Comparison of ENCODE assay signal across 8 cellular contexts in the genomic region with DNA sequence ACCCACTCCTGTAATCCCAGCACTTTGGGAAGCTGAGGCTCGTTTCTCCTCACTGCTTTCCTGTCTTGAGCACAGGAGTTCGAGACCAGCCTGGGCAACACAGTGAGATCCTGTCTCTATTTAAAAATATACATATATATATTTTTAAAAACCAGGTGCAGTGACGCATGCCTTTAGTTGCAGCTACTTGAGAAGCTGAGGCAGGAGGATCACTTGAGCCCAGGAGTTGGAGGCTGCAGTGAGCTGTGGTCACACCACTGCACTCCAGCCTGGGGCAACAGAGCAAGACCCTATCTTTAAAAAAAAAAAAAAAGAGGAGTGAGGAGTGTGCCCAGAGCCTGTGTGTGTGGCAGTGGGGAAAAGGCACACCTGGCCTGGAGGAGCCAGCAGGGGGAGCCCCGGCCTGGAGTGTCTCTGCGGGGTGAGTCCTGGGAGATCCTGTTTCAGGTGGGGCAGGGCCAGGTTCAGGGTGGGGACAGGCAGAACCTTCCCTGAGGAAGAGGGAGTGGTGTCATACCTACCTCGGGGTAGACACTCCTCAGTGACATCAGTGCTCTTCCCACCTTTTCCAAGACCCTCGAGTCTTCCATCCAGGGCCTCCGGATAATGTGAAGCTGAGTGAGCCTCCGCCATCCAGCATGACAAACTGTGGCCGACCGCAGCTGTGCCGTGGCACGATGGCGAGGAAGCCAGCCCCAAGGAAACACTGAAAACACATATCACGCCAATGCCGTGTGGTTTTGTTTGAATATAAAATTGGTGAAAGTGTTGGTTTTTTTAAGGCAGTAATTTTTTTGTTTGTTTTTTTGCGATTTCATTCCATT. TPM values are rescaled to one million over a fixed set of nuclear protein-coding genes. Genes with fewer than 3 reads are reported as not detected.
DNase-seq lines count a peak whose midpoint lies in the region; ATAC-seq and TF ChIP-seq lines count a peak whose summit lies in the region.

No MANE protein-coding gene starts in this region.

- no peak overlapping the region for H2BK120ac ChIP-seq in mesenchymal stem cell (ENCODE audit: low read depth, low read length)

- H3K27me3 ChIP-seq in H7 (ENCODE audit: control insufficient read depth, insufficient read depth, low read length) (no peaks in the 10 kb centered on the region), colonic mucosa (no peaks in the 10 kb centered on the region), mesenchymal stem cell (ENCODE audit: control insufficient read depth in 1 of 2, insufficient read depth in 1 of 2, low read length in 2 of 2) (no peaks in the 10 kb centered on the region)
- no peaks in the 10 kb centered on the region for H3K27me3 ChIP-seq in naive thymus-derived CD4-positive, alpha-beta T cell (ENCODE audit: control insufficient read depth in 2 of 2, insufficient read depth in 2 of 2, low read length in 2 of 2)

- CTCF ChIA-PET in AG04449 (lab: Yijun Ruan, JAX) = interaction anchor here (0.8 to 1.7 kb wide), 5 partner anchors 8 to 51 kb away, joined by 3 to 5 read pairs (median 3); a partner anchor contains a TSS
- CTCF ChIA-PET in naive thymus-derived CD4-positive, alpha-beta T cell (lab: Charles Lee) = interaction anchor here (0.6 to 2.6 kb wide), 17 partner anchors 12 to 540 kb away, joined by 3 to 21 read pairs (median 4); a partner anchor contains a TSS

- H3K79me1 ChIP-seq in mesenchymal stem cell (replicated peaks; ENCODE audit: low read length, poor library complexity, severe bottlenecking) = peaks cover 19% of the 10 kb centered on the region

- no peak overlapping the region for H4K91ac ChIP-seq in mesenchymal stem cell (ENCODE audit: low read length)

- no peak overlapping the region for H2BK12ac ChIP-seq in mesenchymal stem cell (ENCODE audit: low read length in 2 of 2)

- WGBS in mesenchymal stem cell = 94% methylated on average over 13 of the region's 17 CpGs

- no peaks in the 10 kb centered on the region for H3K4me1 ChIP-seq in colonic mucosa
- no peaks in the 10 kb centered on the region for H3K4me1 ChIP-seq in naive thymus-derived CD4-positive, alpha-beta T cell (ENCODE audit: control insufficient read depth in 2 of 2, insufficient read depth in 2 of 2, low read length in 2 of 2)
- peaks cover 9% of the 10 kb centered on the region for H3K4me1 ChIP-seq in mesenchymal stem cell (ENCODE audit: control insufficient read depth, insufficient read depth, low read depth, low read length)

- H3K14ac ChIP-seq in mesenchymal stem cell (ENCODE audit: low read length in 2 of 2) = no peak overlapping the region

- intact Hi-C loops in colonic mucosa (cut with DNase I) = loop anchor here (5.0 kb wide), 1 partner anchor 52 kb away; no protein-coding TSS in a partner anchor
- intact Hi-C loops in naive thymus-derived CD4-positive, alpha-beta T cell (cut with micrococcal nuclease) = loop anchor here (1.0 to 5.0 kb wide), 5 partner anchors 9 to 472 kb away; a partner anchor contains a TSS

- peaks cover 0 to 10% (median 7%) of the 10 kb centered on the region in 5 donors for H3K36me3 Mint-ChIP-seq in naive thymus-derived CD4-positive, alpha-beta T cell

- peak; percentile 63 for TF ChIP-seq CTCF in AG04449 (IDR thresholded peaks at IDR 0.05; ENCODE audit: insufficient read depth, low read length, missing control alignments)
- peak; percentile 67 for TF ChIP-seq CTCF in colonic mucosa (IDR thresholded peaks at IDR 0.05)

- no peak overlapping the region for H2AK5ac ChIP-seq in mesenchymal stem cell (ENCODE audit: low read length, severe bottlenecking)

- H2BK5ac ChIP-seq in mesenchymal stem cell (ENCODE audit: low read depth, low read length, poor library complexity, severe bottlenecking) = no peak overlapping the region

- POLR2A ChIA-PET in AG04449 (lab: Yijun Ruan, JAX) = no interaction called here
- POLR2A ChIA-PET in naive thymus-derived CD4-positive, alpha-beta T cell (lab: Charles Lee) = interaction anchor here (1.1 to 1.6 kb wide), 3 partner anchors 28 to 134 kb away, joined by 3 read pairs; a partner anchor contains a TSS

- no peak for DNase-seq in AG04449 (ENCODE audit: low read depth, low spot score)
- DNase-seq in H7 = peak; percentile 92
- peak; percentile 58 for DNase-seq in activated CD4-positive, alpha-beta T cell treated with anti-CD3 and anti-CD28 coated beads for 1 hour
- peak; percentile 82 for DNase-seq in colonic mucosa
- DNase-seq in naive thymus-derived CD4-positive, alpha-beta T cell = peak; percentile 49 to 77 (median 64)
- DNase-seq in NCI-H1694 treated with DMSO at 0.1 percent for 48 hours (lab: John Stamatoyannopoulos, UW) = no peak
- no peak for DNase-seq in mesenchymal stem cell

- no peaks in the 10 kb centered on the region for H3K27me3 Mint-ChIP-seq in naive thymus-derived CD4-positive, alpha-beta T cell

- H2BK15ac ChIP-seq in mesenchymal stem cell (ENCODE audit: low read depth, poor library complexity, severe bottlenecking) = no peak overlapping the region

- H3K23ac ChIP-seq in mesenchymal stem cell (ENCODE audit: low read length in 2 of 2) = no peak overlapping the region

- H3K9ac ChIP-seq in colonic mucosa (ENCODE audit: low read depth in 2 of 2, low read length in 2 of 2) (peak overlapping the region in 1 of 2 donors; percentile 19), mesenchymal stem cell (ENCODE audit: low read length) (no peak overlapping the region)

- H3K4me3 ChIP-seq in AG04449 (ENCODE audit: low read depth, low read length) = no peak overlapping the region
- no peak overlapping the region for H3K4me3 ChIP-seq in H7 (ENCODE audit: insufficient read depth, low read depth, low read length)
- no peak overlapping the region for H3K4me3 ChIP-seq in colonic mucosa
- no peak overlapping the region for H3K4me3 ChIP-seq in naive thymus-derived CD4-positive, alpha-beta T cell (ENCODE audit: low read length)
- H3K4me3 ChIP-seq in mesenchymal stem cell (ENCODE audit: insufficient read depth in 1 of 2, low read depth in 1 of 2, low read length in 2 of 2) = no peak overlapping the region

- H3K9me3 ChIP-seq in colonic mucosa = no peaks in the 10 kb centered on the region
- no peaks in the 10 kb centered on the region for H3K9me3 ChIP-seq in naive thymus-derived CD4-positive, alpha-beta T cell (ENCODE audit: control insufficient read depth in 2 of 3, low read length in 3 of 3)
- no peaks in the 10 kb centered on the region for H3K9me3 ChIP-seq in mesenchymal stem cell (ENCODE audit: control insufficient read depth, low read length)

- H3K27ac Mint-ChIP-seq in naive thymus-derived CD4-positive, alpha-beta T cell = peak overlapping the region in 5 of 9 donors; percentile 20 to 81 (median 22)

- H3K18ac ChIP-seq in mesenchymal stem cell (ENCODE audit: low read depth in 1 of 2, low read length in 2 of 2) = no peak overlapping the region

- peaks cover 6% of the 10 kb centered on the region for H3K36me3 ChIP-seq in H7 (replicated peaks; ENCODE audit: control insufficient read depth, insufficient read depth, low read length)
- H3K36me3 ChIP-seq in colonic mucosa = peaks cover 10% of the 10 kb centered on the region
- H3K36me3 ChIP-seq in naive thymus-derived CD4-positive, alpha-beta T cell (ENCODE audit: control insufficient read depth in 2 of 3, insufficient read depth in 3 of 3, low read length in 3 of 3) = peaks cover 10 to 61% (median 18%) of the 10 kb centered on the region in 3 experiments
- H3K36me3 ChIP-seq in mesenchymal stem cell (ENCODE audit: control insufficient read depth in 1 of 2, insufficient read depth in 2 of 2, low read depth in 1 of 2, low read length in 2 of 2) = peaks cover 51 to 57% of the 10 kb centered on the region in 2 experiments

- peak; percentile 97 for ATAC-seq in naive thymus-derived CD4-positive, alpha-beta T cell
- ATAC-seq in HG02763 (IDR thresholded peaks at IDR 0.05; ENCODE audit: unreplicated experiment) = no peak

- no peak overlapping the region for H4K8ac ChIP-seq in mesenchymal stem cell (ENCODE audit: low read length)

- no peaks in the 10 kb centered on the region for H3K9me3 Mint-ChIP-seq in naive thymus-derived CD4-positive, alpha-beta T cell

- H3K4me1 Mint-ChIP-seq in naive thymus-derived CD4-positive, alpha-beta T cell = peaks cover 0 to 12% (median 0%) of the 10 kb centered on the region in 7 donors

- H2AFZ ChIP-seq in mesenchymal stem cell (ENCODE audit: low read depth, low read length) = no peak overlapping the region

- H3K4ac ChIP-seq in mesenchymal stem cell (ENCODE audit: low read depth in 1 of 2, low read length in 2 of 2) = no peak overlapping the region

- H3K27ac ChIP-seq in colonic mucosa = no peak overlapping the region
- H3K27ac ChIP-seq in naive thymus-derived CD4-positive, alpha-beta T cell (ENCODE audit: low read depth, low read length) = no peak overlapping the region
- no peak overlapping the region for H3K27ac ChIP-seq in mesenchymal stem cell (ENCODE audit: low read length, poor library complexity, severe bottlenecking)

- H3K4me2 ChIP-seq in mesenchymal stem cell (ENCODE audit: low read length, poor library complexity, severe bottlenecking) = no peak overlapping the region

- H3K4me3 Mint-ChIP-seq in naive thymus-derived CD4-positive, alpha-beta T cell = no peak overlapping the region

RNA-seq across cellular contexts. Expression of a gene that starts 9.0 kb away (rescaled TPM):
- 108 and 126 TPM in 2 replicates for total RNA-seq in H7 (2014; rRNA removed; shearing (Covaris generic))
- 100 to 1,000 TPM; 141 to 143 TPM for total RNA-seq in colonic mucosa
- 100 to 1,000 TPM in 4 of 5 experiments, 10 to 100 TPM in 1; 88.1 to 364 (median 141) TPM for total RNA-seq in naive thymus-derived CD4-positive, alpha-beta T cell
- polyA plus RNA-seq in naive thymus-derived CD4-positive, alpha-beta T cell = 100 to 1,000 TPM; 379 to 575 TPM
- 211 TPM for polyA plus RNA-seq in mesenchymal stem cell (2013, experiment 1 of 2)
- polyA plus RNA-seq in mesenchymal stem cell (2013, experiment 2 of 2) = 214 TPM

RNA-seq across cellular contexts. Expression of a gene that starts 39.8 kb away (rescaled TPM):
- 168 and 188 TPM in 2 replicates for total RNA-seq in H7 (2014; rRNA removed; shearing (Covaris generic))
- total RNA-seq in colonic mucosa = 100 to 1,000 TPM; 173 to 231 TPM
- 10 to 100 TPM; 28.1 to 62.5 (median 43.2) TPM for total RNA-seq in naive thymus-derived CD4-positive, alpha-beta T cell
- polyA plus RNA-seq in naive thymus-derived CD4-positive, alpha-beta T cell = 100 to 1,000 TPM in 1 of 2 donors, 10 to 100 TPM in 1; 55.7 to 101 TPM
- polyA plus RNA-seq in mesenchymal stem cell (2013, experiment 1 of 2) = 293 TPM
- polyA plus RNA-seq in mesenchymal stem cell (2013, experiment 2 of 2) = 307 TPM

RNA-seq across cellular contexts. Expression of a gene that starts 42.9 kb away (rescaled TPM):
- total RNA-seq in H7 (2014; rRNA removed; shearing (Covaris generic)) = 62.3 and 66.4 TPM in 2 replicates
- total RNA-seq in colonic mucosa = 100 to 1,000 TPM in 1 of 2 donors, 10 to 100 TPM in 1; 79.7 to 133 TPM
- total RNA-seq in naive thymus-derived CD4-positive, alpha-beta T cell = 100 to 1,000 TPM in 1 of 5 experiments, 10 to 100 TPM in 4; 42.8 to 104 (median 64.0) TPM
- 10 to 100 TPM; 38.4 to 41.2 TPM for polyA plus RNA-seq in naive thymus-derived CD4-positive, alpha-beta T cell
- polyA plus RNA-seq in mesenchymal stem cell (2013, experiment 1 of 2) = 109 TPM
- polyA plus RNA-seq in mesenchymal stem cell (2013, experiment 2 of 2) = 104 TPM

RNA-seq across cellular contexts. Expression of a gene that starts 43.2 kb away (rescaled TPM):
- 74.9 and 78.9 TPM in 2 replicates for total RNA-seq in H7 (2014; rRNA removed; shearing (Covaris generic))
- 100 to 1,000 TPM in 1 of 2 donors, 10 to 100 TPM in 1; 82.8 to 113 TPM for total RNA-seq in colonic mucosa
- 100 to 1,000 TPM in 2 of 5 experiments, 10 to 100 TPM in 3; 55.2 to 134 (median 83.9) TPM for total RNA-seq in naive thymus-derived CD4-positive, alpha-beta T cell
- polyA plus RNA-seq in naive thymus-derived CD4-positive, alpha-beta T cell = 100 to 1,000 TPM; 148 to 173 TPM
- polyA plus RNA-seq in mesenchymal stem cell (2013, experiment 1 of 2) = 171 TPM
- 175 TPM for polyA plus RNA-seq in mesenchymal stem cell (2013, experiment 2 of 2)

Comparison
In these comparisons a context has a peak if more than half of its experiments do, and no peak if none do; other contexts are left out.
1. DNase-seq: peak in H7 (single experiment), activated CD4-positive, alpha-beta T cell treated with anti-CD3 and anti-CD28 coated beads for 1 hour (single experiment), colonic mucosa (single experiment) and naive thymus-derived CD4-positive, alpha-beta T cell (9 of 9); none in AG04449 (single experiment), NCI-H1694 treated with DMSO at 0.1 percent for 48 hours (single experiment) and mesenchymal stem cell (single experiment).